Comparison of ENCODE assay signal across 9 cellular contexts in the genomic region with DNA sequence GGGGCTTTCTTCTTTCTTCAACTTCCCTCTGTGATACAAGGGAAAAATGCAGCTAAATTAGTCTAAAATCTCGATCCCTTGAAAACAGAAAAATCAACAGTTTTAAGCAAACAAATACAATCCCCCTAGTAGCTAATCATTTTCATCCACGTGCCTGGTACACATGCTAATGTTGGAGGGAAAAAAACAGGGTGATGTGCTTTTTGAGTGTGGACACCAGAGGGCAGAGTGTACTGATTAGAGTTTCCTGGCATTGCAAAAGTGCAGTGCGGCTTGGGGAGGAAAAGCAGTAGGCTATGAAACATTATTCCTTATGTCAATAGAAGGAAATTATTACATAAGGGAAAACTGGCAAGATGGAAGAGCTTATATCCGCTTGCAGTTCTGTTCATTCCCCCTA. TPM values are rescaled to one million over a fixed set of nuclear protein-coding genes. Genes with fewer than 3 reads are reported as not detected.
DNase-seq lines count a peak whose midpoint lies in the region; ATAC-seq, FAIRE-seq and TF ChIP-seq lines count a peak whose summit lies in the region.
"Not testable (repeated sequence)": the region's sequence is repeated elsewhere in the genome, so short reads cannot be mapped to it uniquely, and the experiment has no call there.
"Had no signal": no experiment of that assay in that cellular context is flagged by ENCODE, and none has a peak within 500 bp of the region (broad histone marks: within the 10 kb centered on the region; RNA-seq: fewer than 3 reads in every experiment).

No MANE protein-coding gene starts in this region.

- H3K79me2 ChIP-seq in GM23248 (ENCODE audit: insufficient read depth); H1 (ENCODE audit: control insufficient read depth in 1 of 2, insufficient read depth in 2 of 2, low read length in 2 of 2): not testable (repeated sequence)

- not testable (repeated sequence) for H3K4me3 ChIP-seq in BLaER1; GM23248; NB4 (ENCODE audit: low read depth, low read length); H1 (ENCODE audit: extremely low read depth in 1 of 4, insufficient read depth in 2 of 4, low read depth in 3 of 4, low read length in 4 of 4)

- intact Hi-C loops in sciatic nerve (cut with DNase I): not testable (repeated sequence)

- H3K56ac ChIP-seq in H1 (replicated peaks; ENCODE audit: insufficient read length, low read depth, low read length): not testable (repeated sequence)

- peak; percentile 98 for FAIRE-seq in H1 (lab: Jason Lieb, UNC)

- ATAC-seq in sciatic nerve: peak; percentile 56

- H2AK5ac ChIP-seq in H1 (ENCODE audit: low read depth, low read length): not testable (repeated sequence)

- H3F3A ChIP-seq in GM23248 (ENCODE audit: insufficient read depth): not testable (repeated sequence)

- peak overlapping the region; percentile 88 for H3K4me2 ChIP-seq in BLaER1
- not testable (repeated sequence) for H3K4me2 ChIP-seq in GM23248 (ENCODE audit: unreplicated experiment); H1 (ENCODE audit: insufficient read depth in 1 of 2, low read depth in 2 of 2, low read length in 2 of 2)

- peaks cover 33% of the 10 kb centered on the region for H3K4me1 ChIP-seq in BLaER1
- not testable (repeated sequence) for H3K4me1 ChIP-seq in GM23248 (ENCODE audit: insufficient read depth); H1 (replicated peaks in 1 of 4; ENCODE audit: control insufficient read depth in 3 of 4, insufficient read depth in 4 of 4, low read length in 3 of 4)

- H2BK120ac ChIP-seq in H1 (replicated peaks; ENCODE audit: low read depth, low read length): not testable (repeated sequence)

- in situ Hi-C loops in GM23248 (cut with MboI): not testable (repeated sequence)

- not testable (repeated sequence) for H4K8ac ChIP-seq in H1 (ENCODE audit: extremely low read depth, insufficient read depth, low read length)

- TF ChIP-seq POLR2A in NB4 (IDR thresholded peaks at IDR 0.05; ENCODE audit: extremely low read depth, insufficient read length); H1 (IDR thresholded peaks at IDR 0.05; ENCODE audit: control extremely low read depth in 1 of 2, low read depth in 2 of 2, low read length in 2 of 2): not testable (repeated sequence)

- H3K23me2 ChIP-seq in H1 (ENCODE audit: low read depth, low read length): not testable (repeated sequence)

- not testable (repeated sequence) for H2AFZ ChIP-seq in GM23248; H1 (ENCODE audit: low read length)

- not testable (repeated sequence) for H2BK5ac ChIP-seq in H1 (ENCODE audit: low read depth, low read length)

- not testable (repeated sequence) for TF ChIP-seq EP300 in H1 (IDR thresholded peaks at IDR 0.05; ENCODE audit: borderline replicate concordance in 1 of 2, low read depth in 2 of 2, low read length in 2 of 2)

- DNase-seq in GM23248: peak; percentile 27
- peak; percentile 48 for DNase-seq in NB4 (ENCODE audit: low read depth)
- peak; percentile 18 to 50 for DNase-seq in NCI-H526 (lab: John Stamatoyannopoulos, UW)
- DNase-seq in SW480 (ENCODE audit: low spot score): peak; percentile 31
- not testable (repeated sequence) for DNase-seq in H1 (ENCODE audit: low read depth in 1 of 2, low spot score in 2 of 2); sciatic nerve (ENCODE audit: low spot score)
- DNase-seq in left kidney (ENCODE audit: low read depth, low spot score): peak; percentile 74

- H3K27ac ChIP-seq in BLaER1; GM23248; H1 (ENCODE audit: low read depth, low read length): not testable (repeated sequence)

- H2BK15ac ChIP-seq in H1 (ENCODE audit: low read length): not testable (repeated sequence)

- not testable (repeated sequence) for H3K9me3 ChIP-seq in BLaER1; GM23248 (ENCODE audit: low read depth); H1 (ENCODE audit: insufficient read depth in 2 of 2, low read depth in 1 of 2, low read length in 1 of 2)

- TF ChIP-seq RAD21 in H1 (IDR thresholded peaks at IDR 0.05 in 1 of 2, conservative IDR thresholded peaks at IDR 0.05 in 1 of 2; ENCODE audit: low read depth in 2 of 2, low read length in 2 of 2): peak; percentile 55 to 56

- H4K91ac ChIP-seq in H1 (replicated peaks; ENCODE audit: insufficient read length, low read length): not testable (repeated sequence)

- not testable (repeated sequence) for H3K14ac ChIP-seq in H1 (ENCODE audit: insufficient read length)

- TF ChIP-seq CTCF in NB4 (IDR thresholded peaks at IDR 0.05; ENCODE audit: low read depth, low read length) (peak; percentile 62), H1 (IDR thresholded peaks at IDR 0.05; ENCODE audit: control extremely low read depth in 1 of 3, insufficient read depth in 1 of 3, low read depth in 1 of 3, low read length in 3 of 3) (peak in 2 of 3 experiments; percentile 37 to 51; a peak in 2 of 4 replicates)

- not testable (repeated sequence) for H3K23ac ChIP-seq in H1 (ENCODE audit: insufficient read length)

- H2BK20ac ChIP-seq in H1 (ENCODE audit: low read length): not testable (repeated sequence)

- H4K20me1 ChIP-seq in BLaER1; GM23248 (ENCODE audit: insufficient read depth); H1 (replicated peaks in 1 of 2; ENCODE audit: control insufficient read depth in 1 of 2, insufficient read depth in 2 of 2, low read length in 2 of 2): not testable (repeated sequence)

- not testable (repeated sequence) for H3K36me3 ChIP-seq in BLaER1; GM23248 (ENCODE audit: low read depth); H1 (ENCODE audit: control insufficient read depth in 2 of 4, insufficient read depth in 4 of 4, low read length in 3 of 4)

- not testable (repeated sequence) for H2BK12ac ChIP-seq in H1 (ENCODE audit: low read depth, low read length)

- POLR2A ChIA-PET in H1 (lab: Charles Lee; ENCODE audit: partially characterized antibody): not testable (repeated sequence)

- not testable (repeated sequence) for H3K9ac ChIP-seq in BLaER1; GM23248; H1 (replicated peaks in 1 of 4; ENCODE audit: extremely low read depth in 1 of 4, low read depth in 3 of 4, low read length in 3 of 4)

- H4K5ac ChIP-seq in H1 (ENCODE audit: insufficient read length, low read depth, low read length): not testable (repeated sequence)

- WGBS in GM23248 (ENCODE audit: low coverage in 1 of 2, low lambda C conversion rate in 2 of 2, missing lambda C conversion rate in 2 of 2), 2 experiments: 5% methylated on average over 4 of the region's 4 CpGs
- 47% methylated on average over 4 of the region's 4 CpGs; no CpG with 5 or more reads in 1 of the 2 experiments for WGBS in H1 (ENCODE audit: extremely low coverage in 1 of 2, insufficient coverage in 1 of 2, insufficient read length in 1 of 2, insufficient replicate concordance in 2 of 2, low coverage in 1 of 2, low lambda C conversion rate in 2 of 2, missing lambda C conversion rate in 1 of 2), 2 experiments

- H3K9me2 ChIP-seq in GM23248 (ENCODE audit: insufficient read depth): not testable (repeated sequence)

- H3K18ac ChIP-seq in H1 (ENCODE audit: extremely low read depth, low read length): not testable (repeated sequence)

- CTCF ChIA-PET in H1 (lab: Charles Lee; ENCODE audit: partially characterized antibody): interaction anchor here (1.6 kb wide), 1 partner anchor 722 kb away, joined by 5 read pairs; no protein-coding TSS in a partner anchor

- not testable (repeated sequence) for H3K79me1 ChIP-seq in H1 (ENCODE audit: low read depth, low read length)

- H3K4ac ChIP-seq in H1 (replicated peaks; ENCODE audit: insufficient read length, low read depth, low read length): not testable (repeated sequence)

- not testable (repeated sequence) for H3K27me3 ChIP-seq in BLaER1; GM23248 (replicated peaks; ENCODE audit: insufficient read depth); H1 (replicated peaks in 1 of 4; ENCODE audit: control insufficient read depth in 3 of 4, extremely low read depth in 1 of 4, insufficient read depth in 3 of 4, low read length in 3 of 4)

TF ChIP-seq in H1, 55 proteins besides CTCF, POLR2A, EP300 and RAD21:
- TF ChIP-seq CEBPB (IDR thresholded peaks at IDR 0.05; ENCODE audit: low read depth, low read length) (0 out of 2 replicates have a peak, but pooled peaks have one; percentile 30), E2F6 (IDR thresholded peaks at IDR 0.05) (peak; percentile 95)
- TF ChIP-seq, protein P1, sequence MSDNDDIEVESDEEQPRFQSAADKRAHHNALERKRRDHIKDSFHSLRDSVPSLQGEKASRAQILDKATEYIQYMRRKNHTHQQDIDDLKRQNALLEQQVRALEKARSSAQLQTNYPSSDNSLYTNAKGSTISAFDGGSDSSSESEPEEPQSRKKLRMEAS (IDR thresholded peaks at IDR 0.05): peak; percentile 74

RNA-seq across cellular contexts. Expression of gene DPP6, which starts 19.6 kb away (rescaled TPM):
- not detected in 2 replicates for total RNA-seq in GM23248 (2014; rRNA removed; shearing (Covaris generic))
- not detected in 2 replicates for polyA plus RNA-seq in GM23248 (2016; fragmentation: Nextera tagmentation; extraction: Ambion mirVana)
- 6.8 and 8.5 TPM in 2 replicates for total RNA-seq in H1 (2021; fragmentation: NEBNext Ultra II Directional; extraction: Animal tissue kit (Norgen Biotek cat#: 25700))
- polyA plus RNA-seq in H1 (2011; rRNA removed): 4.3 and 4.7 TPM in 2 replicates
- 5.1 TPM for polyA plus RNA-seq in H1 (2011; cell fraction: cytosol; rRNA removed)
- polyA plus RNA-seq in H1 (2011; cell fraction: nucleus; rRNA removed): 8.8 TPM
- 3.6 to 5.6 TPM (median 4.4 TPM) in 4 replicates for polyA plus RNA-seq in H1 (2012, experiment 1 of 2)
- 1.00 TPM for polyA plus RNA-seq in H1 (2012, experiment 2 of 2)
- 8.1 TPM for polyA plus RNA-seq in H1 (2013, experiment 1 of 2)
- polyA plus RNA-seq in H1 (2013, experiment 2 of 2): 7.0 TPM
- polyA minus RNA-seq in H1 (2011; rRNA and poly(A)+ RNA removed): 9.9 and 13.5 TPM in 2 replicates
- polyA minus RNA-seq in H1 (2011; cell fraction: cytosol; rRNA and poly(A)+ RNA removed): 3.5 TPM
- polyA minus RNA-seq in H1 (2011; cell fraction: nucleus; rRNA and poly(A)+ RNA removed): 12.8 TPM
- 0.62 TPM for total RNA-seq in sciatic nerve
- polyA plus RNA-seq: BJ had no signal
